Comparison of ENCODE assay signal across 11 cellular contexts in the genomic region with DNA sequence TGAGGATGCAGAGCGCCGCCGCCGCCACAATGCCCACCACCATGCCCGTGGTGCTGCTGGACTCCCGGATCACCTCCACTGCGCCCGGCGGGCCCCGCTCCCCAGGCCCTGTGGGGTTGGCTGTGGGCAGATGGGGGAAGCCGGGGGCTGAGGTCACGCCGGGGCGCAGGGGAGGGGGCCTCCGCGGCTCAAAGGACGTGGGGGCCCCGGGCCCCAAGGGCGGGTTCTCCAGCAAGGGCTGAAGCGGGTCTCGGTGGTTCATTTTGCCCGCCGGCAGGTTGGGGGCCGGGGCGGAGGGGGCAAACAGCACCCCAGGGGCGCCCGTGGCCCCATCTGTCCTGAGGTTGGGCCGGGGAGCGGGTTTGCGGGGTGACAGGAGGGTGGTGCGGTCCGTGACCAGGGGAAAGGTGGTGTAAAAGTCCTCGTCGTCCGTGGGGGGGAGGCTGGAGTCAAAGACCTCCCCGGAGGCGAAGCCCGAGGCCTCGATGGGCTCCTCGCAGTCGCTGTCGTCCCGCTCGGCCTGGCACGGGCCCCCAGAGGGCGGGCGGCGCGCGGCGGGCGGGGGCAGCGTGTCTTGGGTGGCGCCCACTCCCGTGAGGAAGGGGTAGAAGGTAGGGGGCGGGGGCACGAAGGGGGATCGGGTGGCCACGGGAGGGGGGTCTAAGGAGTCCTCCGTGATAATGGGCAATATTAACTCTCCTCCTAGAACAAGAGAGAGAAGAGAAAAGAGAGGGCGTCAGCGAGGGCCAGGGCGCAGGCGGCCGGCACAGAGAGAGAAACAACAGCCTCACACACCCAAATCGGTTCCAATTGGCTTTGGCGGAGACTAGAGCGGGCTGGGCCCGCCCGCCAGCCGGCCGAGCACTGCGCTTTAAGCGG. TPM values are rescaled to one million over a fixed set of nuclear protein-coding genes. Genes with fewer than 3 reads are reported as not detected.
A peak's percentile ranks its signal among the peaks of the same experiment; 100 is the strongest.
DNase-seq lines count a peak whose midpoint lies in the region; TF ChIP-seq lines count a peak whose summit lies in the region.
"Had no signal": no experiment of that assay in that cellular context is flagged by ENCODE, and none has a peak within 500 bp of the region (broad histone marks: within the 10 kb centered on the region; RNA-seq: fewer than 3 reads in every experiment).

No MANE protein-coding gene starts in this region.

- intact Hi-C loops in thyroid gland (cut with DNase I) = no loop called here

- no peak for TF ChIP-seq POLR2A in thyroid gland (IDR thresholded peaks at IDR 0.05)

- TF ChIP-seq CTCF in epithelial cell of esophagus (IDR thresholded peaks at IDR 0.05; ENCODE audit: insufficient read depth, low read depth, low read length, missing control alignments) (no peak), thyroid gland (IDR thresholded peaks at IDR 0.05) (no peak)

- no peaks in the 10 kb centered on the region for H3K27me3 ChIP-seq in thyroid gland

- peak overlapping the region; percentile 23 for H3K27ac ChIP-seq in KOPT-K1 (ENCODE audit: low read depth, low read length, poor library complexity, severe bottlenecking)
- H3K27ac ChIP-seq in thyroid gland = no peak overlapping the region
- H3K27ac ChIP-seq: upper lobe of left lung had no signal

- H3K9me3 ChIP-seq in KOPT-K1 (ENCODE audit: insufficient read depth, low read length, poor library complexity, severe bottlenecking) (no peaks in the 10 kb centered on the region), thyroid gland (no peaks in the 10 kb centered on the region)
- H3K9me3 ChIP-seq: upper lobe of left lung had no signal

- WGBS in thyroid gland, 2 donors = 53 to 56% methylated on average over 40 to 60 of the region's 74 CpGs

- H3K36me3 ChIP-seq in KOPT-K1 (ENCODE audit: insufficient read depth, low read length) = no peaks in the 10 kb centered on the region
- H3K36me3 ChIP-seq in thyroid gland = no peaks in the 10 kb centered on the region
- H3K36me3 ChIP-seq: upper lobe of left lung had no signal

- peaks cover 11 to 14% of the 10 kb centered on the region in 2 donors for H3K4me1 ChIP-seq in thyroid gland

- peak; percentile 41 for DNase-seq in epithelial cell of esophagus (ENCODE audit: low read depth)
- DNase-seq in medulla oblongata (ENCODE audit: extremely low spot score) = peak; percentile 40
- peak; percentile 33 to 51 for DNase-seq in thyroid gland
- DNase-seq in activated effector memory CD4-positive, alpha-beta T cell treated with anti-CD3 and anti-CD28 coated beads, Interleukin-2, amount 50 U/mL, for 16 hours = no peak
- DNase-seq in stimulated activated CD4-positive, alpha-beta T cell treated with anti-CD3 and anti-CD28 coated beads, Interleukin-4, amount 100 ng/mL, for 4 hours = no peak
- no peak for DNase-seq in KG1 (lab: John Stamatoyannopoulos, UW)
- DNase-seq: naive thymus-derived CD4-positive, alpha-beta T cell; stimulated activated CD4-positive, alpha-beta T cell treated with anti-CD3 and anti-CD28 coated beads, Interleukin-2, amount 100 ng/mL, for 48 hours had no signal

- H3K4me3 ChIP-seq in epithelial cell of esophagus (ENCODE audit: low read length) (no peak overlapping the region), thyroid gland (replicated peaks in 1 of 3) (no peak overlapping the region)

RNA-seq across cellular contexts. Expression of a gene that starts 16.6 kb away (rescaled TPM):
- not detected for total RNA-seq in thyroid gland
- total RNA-seq: naive thymus-derived CD4-positive, alpha-beta T cell; T-helper 1 cell treated with Interleukin-12 subunit alpha and Interleukin-12 subunit beta and Interleukin-4 antibody, amounts not matched to agents 30 ng/mL and 1 ng/mL, for 36 hours; upper lobe of left lung had no signal

RNA-seq across cellular contexts. Expression of a gene that starts 51.9 kb away (rescaled TPM):
- not detected for total RNA-seq in thyroid gland
- total RNA-seq: naive thymus-derived CD4-positive, alpha-beta T cell; T-helper 1 cell treated with Interleukin-12 subunit alpha and Interleukin-12 subunit beta and Interleukin-4 antibody, amounts not matched to agents 30 ng/mL and 1 ng/mL, for 36 hours; upper lobe of left lung had no signal

Comparison
In these comparisons a context has a peak if more than half of its experiments do, and no peak if none do; other contexts are left out.
1. DNase-seq: peak in epithelial cell of esophagus (single experiment), medulla oblongata (single experiment) and thyroid gland (2 of 2); none in activated effector memory CD4-positive, alpha-beta T cell treated with anti-CD3 and anti-CD28 coated beads, Interleukin-2, amount 50 U/mL, for 16 hours (single experiment), stimulated activated CD4-positive, alpha-beta T cell treated with anti-CD3 and anti-CD28 coated beads, Interleukin-4, amount 100 ng/mL, for 4 hours (0 of 2) and KG1 (single experiment).